Comparison of ENCODE assay signal across 1 cellular context in genomic region chr7:116686812-116687419, GRCh38.
TF ChIP-seq lines count a peak whose summit lies in the region.

No MANE protein-coding gene starts in this region.

TF ChIP-seq in SK-N-SH, 30 proteins besides CTCF, POLR2A, EP300 and RAD21 (continued from another document):
- TF ChIP-seq ZBTB33 (IDR thresholded peaks at IDR 0.05; ENCODE audit: borderline replicate concordance, low read depth) (no peak), NRF1 (IDR thresholded peaks at IDR 0.05; ENCODE audit: low read depth, low read length) (no peak), MXI1 (IDR thresholded peaks at IDR 0.05; ENCODE audit: low read depth, low read length) (no peak), GATA2 (CRISPR knock-in tag; IDR thresholded peaks at IDR 0.05) (no peak), CHD2 (IDR thresholded peaks at IDR 0.05; ENCODE audit: low read length, partially characterized antibody) (no peak), POLR2AphosphoS5 (IDR thresholded peaks at IDR 0.05; ENCODE audit: low read depth, low read length) (no peak), ELF1 (IDR thresholded peaks at IDR 0.05) (no peak), PBX3 (IDR thresholded peaks at IDR 0.05) (no peak), FOSL2 (IDR thresholded peaks at IDR 0.05; ENCODE audit: borderline replicate concordance, low read depth) (no peak), REST (IDR thresholded peaks at IDR 0.05; ENCODE audit: low read depth, low read length) (no peak), TAF1 (IDR thresholded peaks at IDR 0.05; ENCODE audit: borderline replicate concordance, low read depth, low read length) (no peak), USF2 (IDR thresholded peaks at IDR 0.05; ENCODE audit: borderline replicate concordance, low read depth, low read length) (no peak), IRF3 (IDR thresholded peaks at IDR 0.05; ENCODE audit: low read depth, low read length) (no peak), RFX5 (IDR thresholded peaks at IDR 0.05; ENCODE audit: low read length) (no peak), EZH2phosphoT487 (IDR thresholded peaks at IDR 0.05; ENCODE audit: borderline replicate concordance, low read depth) (no peak), GABPA (IDR thresholded peaks at IDR 0.05; ENCODE audit: low read depth) (no peak), FOXM1 (IDR thresholded peaks at IDR 0.05; ENCODE audit: low read depth) (no peak), RCOR1 (IDR thresholded peaks at IDR 0.05; ENCODE audit: low read length) (no peak), NFIC (IDR thresholded peaks at IDR 0.05; ENCODE audit: borderline replicate concordance) (no peak)
